ENCODE assay signal across 1 cellular context in genomic region chr1:153123793-153124192, GRCh38.
A peak's percentile ranks its signal among the peaks of the same experiment; 100 is the strongest.
TF ChIP-seq lines count a peak whose summit lies in the region.

No MANE protein-coding gene starts in this region.

TF ChIP-seq in H1, 55 proteins besides CTCF, POLR2A, EP300 and RAD21:
- TF ChIP-seq YY1 (IDR thresholded peaks at IDR 0.05; ENCODE audit: low read depth, low read length): 0 out of 2 replicates have a peak, but pooled peaks have one; percentile 46
- peak; percentile 45; the same call in 1 of the 2 replicates for TF ChIP-seq TCF12 (IDR thresholded peaks at IDR 0.05; ENCODE audit: low read depth, low read length)
